Comparison of ENCODE assay signal across 1 cellular context in genomic region chr20:8790442-8791074, GRCh38.
TF ChIP-seq lines count a peak whose summit lies in the region.

No MANE protein-coding gene starts in this region.

TF ChIP-seq in K562, 482 proteins besides CTCF, POLR2A, EP300 and RAD21 (continued from another document):
- TF ChIP-seq RCOR1 (IDR thresholded peaks at IDR 0.05; ENCODE audit: borderline replicate concordance in 1 of 2, low read depth in 2 of 2, low read length in 2 of 2) (0 out of 4 replicates have a peak, but pooled peaks of 1 of the 2 experiments have one; percentile 21), SOX6 (IDR thresholded peaks at IDR 0.05) (no peak), UBTF (IDR thresholded peaks at IDR 0.05; ENCODE audit: borderline replicate concordance in 1 of 2, low read depth in 2 of 2, low read length in 2 of 2) (no peak)
